ENCODE assay signal across 13 cellular contexts in genomic region chr17:74274703-74275340, GRCh38. TPM values are rescaled to one million over a fixed set of nuclear protein-coding genes. Genes with fewer than 3 reads are reported as not detected.
DNase-seq lines count a peak whose midpoint lies in the region; ATAC-seq, FAIRE-seq and TF ChIP-seq lines count a peak whose summit lies in the region.
"Had no signal": no experiment of that assay in that cellular context is flagged by ENCODE, and none has a peak within 500 bp of the region (broad histone marks: within the 10 kb centered on the region; RNA-seq: fewer than 3 reads in every experiment).

No MANE protein-coding gene starts in this region.

- POLR2A ChIA-PET in A549 (lab: Yijun Ruan, JAX) = interaction anchor here (0.7 kb wide), 1 partner anchor 22 kb away, joined by 4 read pairs; no protein-coding TSS in a partner anchor

- TF ChIP-seq EP300 in A549 (IDR thresholded peaks at IDR 0.05) = no peak

- H3K4me1 Mint-ChIP-seq in central memory CD8-positive, alpha-beta T cell = peaks cover 37% of the 10 kb centered on the region

- TF ChIP-seq POLR2A in A549 (IDR thresholded peaks at IDR 0.05; ENCODE audit: low read length) (no peak), lower leg skin (IDR thresholded peaks at IDR 0.05) (no peak)

- DNase-seq in A549 (ENCODE audit: low read depth in 1 of 2, low spot score in 1 of 2) = no peak
- peak; percentile 52 for DNase-seq in DMS53 treated with DMSO at 0.1 percent for 48 hours (lab: John Stamatoyannopoulos, UW; ENCODE audit: unreplicated experiment)
- peak; percentile 45 for DNase-seq in NCI-H345 (lab: John Stamatoyannopoulos, UW)
- DNase-seq in central memory CD8-positive, alpha-beta T cell (ENCODE audit: low spot score in 2 of 2) = no peak
- DNase-seq in BE2C = no peak
- no peak for DNase-seq in NCI-H226
- DNase-seq in lower leg skin (ENCODE audit: low spot score in 2 of 2) = no peak
- DNase-seq in NCI-H2081 treated with DMSO at 0.1 percent for 48 hours (lab: John Stamatoyannopoulos, UW) = no peak
- DNase-seq: activated CD4-positive, CD25-positive, alpha-beta regulatory T cell treated with anti-CD3 and anti-CD28 coated beads, Interleukin-2, amount 50 U/mL, for 72 hours; midbrain; PC-9 had no signal

- H3K27ac Mint-ChIP-seq in central memory CD8-positive, alpha-beta T cell (ENCODE audit: low read depth) = peak overlapping the region; percentile 86

- H3K9me3 Mint-ChIP-seq in central memory CD8-positive, alpha-beta T cell = no peaks in the 10 kb centered on the region

- no peak overlapping the region for H3K27ac ChIP-seq in A549
- H3K27ac ChIP-seq: PC-9, right lobe of liver had no signal

- ATAC-seq in A549 = peak; percentile 3 to 9; a peak in 2 of 6 replicates
- ATAC-seq in central memory CD8-positive, alpha-beta T cell (replicated peaks; ENCODE audit: extremely low read depth, poor library complexity, severe bottlenecking) = peak; percentile 29

- H3K27me3 ChIP-seq in BE2C = 0 out of 2 replicates have a peak, but pooled peaks cover 5% of the 10 kb centered on the region
- H3K27me3 ChIP-seq: right lobe of liver had no signal

- peaks cover 11% of the 10 kb centered on the region for H3K36me3 Mint-ChIP-seq in central memory CD8-positive, alpha-beta T cell (ENCODE audit: insufficient read depth)

- no peak overlapping the region for H3K4me3 ChIP-seq in A549
- no peak overlapping the region for H3K4me3 ChIP-seq in BE2C (ENCODE audit: low read depth, low read length)
- no peak overlapping the region for H3K4me3 ChIP-seq in lower leg skin (ENCODE audit: low read depth, poor library complexity, severe bottlenecking)
- H3K4me3 ChIP-seq: PC-9, right lobe of liver had no signal

- H3K4me1 ChIP-seq in A549 (no peaks in the 10 kb centered on the region), BE2C (no peaks in the 10 kb centered on the region)
- H3K4me1 ChIP-seq: right lobe of liver had no signal

- H3K9me3 ChIP-seq in A549 (no peaks in the 10 kb centered on the region), BE2C (no peaks in the 10 kb centered on the region)
- H3K9me3 ChIP-seq: right lobe of liver had no signal

- TF ChIP-seq RAD21 in A549 (conservative IDR thresholded peaks at IDR 0.05 in 1 of 2, IDR thresholded peaks at IDR 0.05 in 1 of 2) = no peak

- intact Hi-C loops in lower leg skin (cut with DNase I; ENCODE audit: low total_unique reads) = no loop called here

- H3K27me3 Mint-ChIP-seq in central memory CD8-positive, alpha-beta T cell = peaks cover 13% of the 10 kb centered on the region

- 57% methylated on average over 15 of the region's 15 CpGs for WGBS in A549 (ENCODE audit: missing lambda C conversion rate)
- 51 to 52% methylated on average over 15 of the region's 15 CpGs for WGBS in lower leg skin, 2 donors

- TF ChIP-seq CTCF in A549 (IDR thresholded peaks at IDR 0.05) = no peak
- no peak for TF ChIP-seq CTCF in BE2C (IDR thresholded peaks at IDR 0.05; ENCODE audit: low read depth, low read length)
- no peak for TF ChIP-seq CTCF in lower leg skin (IDR thresholded peaks at IDR 0.05)

- no peaks in the 10 kb centered on the region for H3K36me3 ChIP-seq in BE2C
- H3K36me3 ChIP-seq: right lobe of liver had no signal

- no peak overlapping the region for H3K4me2 ChIP-seq in A549
- H3K4me2 ChIP-seq: PC-9 had no signal

- no peak for FAIRE-seq in A549 (lab: Jason Lieb, UNC)
- FAIRE-seq: endometrium had no signal

- CTCF ChIA-PET in A549 (lab: Yijun Ruan, JAX) = interaction anchor here (1.0 to 2.2 kb wide), 6 partner anchors 10 to 183 kb away, joined by 3 to 5 read pairs (median 4); no protein-coding TSS in a partner anchor

- H3K4me3 Mint-ChIP-seq in central memory CD8-positive, alpha-beta T cell = peak overlapping the region; percentile 77

TF ChIP-seq in A549, 52 proteins besides CTCF, POLR2A, EP300 and RAD21:
- TF ChIP-seq, protein P1, sequence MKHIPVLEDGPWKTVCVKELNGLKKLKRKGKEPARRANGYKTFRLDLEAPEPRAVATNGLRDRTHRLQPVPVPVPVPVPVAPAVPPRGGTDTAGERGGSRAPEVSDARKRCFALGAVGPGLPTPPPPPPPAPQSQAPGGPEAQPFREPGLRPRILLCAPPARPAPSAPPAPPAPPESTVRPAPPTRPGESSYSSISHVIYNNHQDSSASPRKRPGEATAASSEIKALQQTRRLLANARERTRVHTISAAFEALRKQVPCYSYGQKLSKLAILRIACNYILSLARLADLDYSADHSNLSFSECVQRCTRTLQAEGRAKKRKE (CRISPR knock-in tag; IDR thresholded peaks at IDR 0.05; ENCODE audit: low read depth) = no peak
- TF ChIP-seq CHD2 (IDR thresholded peaks at IDR 0.05; ENCODE audit: low read length, partially characterized antibody) (no peak), CHD4 (IDR thresholded peaks at IDR 0.05; ENCODE audit: borderline replicate concordance) (no peak), HEYL (CRISPR knock-in tag; IDR thresholded peaks at IDR 0.05) (no peak), JUN (IDR thresholded peaks at IDR 0.05) (no peak), HOXA7 (CRISPR knock-in tag; IDR thresholded peaks at IDR 0.05) (no peak), CEBPB (IDR thresholded peaks at IDR 0.05) (no peak), GATA3 (IDR thresholded peaks at IDR 0.05; ENCODE audit: borderline replicate concordance) (no peak), MYC (IDR thresholded peaks at IDR 0.05; ENCODE audit: borderline replicate concordance, low read length) (no peak), BHLHE40 (IDR thresholded peaks at IDR 0.05; ENCODE audit: low read depth, low read length) (no peak)
- TF ChIP-seq, protein P2, sequence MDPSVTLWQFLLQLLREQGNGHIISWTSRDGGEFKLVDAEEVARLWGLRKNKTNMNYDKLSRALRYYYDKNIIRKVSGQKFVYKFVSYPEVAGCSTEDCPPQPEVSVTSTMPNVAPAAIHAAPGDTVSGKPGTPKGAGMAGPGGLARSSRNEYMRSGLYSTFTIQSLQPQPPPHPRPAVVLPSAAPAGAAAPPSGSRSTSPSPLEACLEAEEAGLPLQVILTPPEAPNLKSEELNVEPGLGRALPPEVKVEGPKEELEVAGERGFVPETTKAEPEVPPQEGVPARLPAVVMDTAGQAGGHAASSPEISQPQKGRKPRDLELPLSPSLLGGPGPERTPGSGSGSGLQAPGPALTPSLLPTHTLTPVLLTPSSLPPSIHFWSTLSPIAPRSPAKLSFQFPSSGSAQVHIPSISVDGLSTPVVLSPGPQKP (IDR thresholded peaks at IDR 0.05; ENCODE audit: low read depth, low read length) = no peak
TF ChIP-seq in A549: peak in this region for 0.

RNA-seq across cellular contexts. Expression of gene DNAI2, which starts 0.8 kb away (rescaled TPM):
- polyA plus RNA-seq in A549 (2011; rRNA removed) = not detected in 2 replicates
- polyA plus RNA-seq in A549 (2012; cell fraction: cytosol; rRNA removed) = not detected in 2 replicates
- polyA plus RNA-seq in A549 (2012; cell fraction: nucleus; rRNA removed) = not detected in 2 replicates
- not detected in 3 replicates for polyA plus RNA-seq in A549 (2017; fragmentation: RNase III; extraction: RNeasy Plus Mini Kit Qiagen cat#74134 plus additional on column Dnase treatment)
- polyA minus RNA-seq in A549 (2011; rRNA and poly(A)+ RNA removed) = not detected in 2 replicates
- polyA plus RNA-seq in BE2C (2012; ENCODE audit: insufficient read depth, insufficient read length, low read depth) = not detected
- total RNA-seq in lower leg skin = under 1 TPM in 1 of 4 donors, not detected in 3; 0.57 TPM
- total RNA-seq: PC-9, right lobe of liver had no signal

RNA-seq across cellular contexts. Expression of gene KIF19, which starts 51.2 kb away (rescaled TPM):
- not detected in 2 replicates for polyA plus RNA-seq in A549 (2011; rRNA removed)
- 0.01 TPM in 1 of 2 replicates, not detected in the other for polyA plus RNA-seq in A549 (2012; cell fraction: cytosol; rRNA removed)
- polyA plus RNA-seq in A549 (2012; cell fraction: nucleus; rRNA removed) = 0.01 TPM in 1 of 2 replicates, not detected in the other
- not detected in 3 replicates for polyA plus RNA-seq in A549 (2017; fragmentation: RNase III; extraction: RNeasy Plus Mini Kit Qiagen cat#74134 plus additional on column Dnase treatment)
- not detected in 2 replicates for polyA minus RNA-seq in A549 (2011; rRNA and poly(A)+ RNA removed)
- polyA plus RNA-seq in BE2C (2012; ENCODE audit: insufficient read depth, insufficient read length, low read depth) = 0.54 TPM
- under 1 TPM in 3 of 4 donors, not detected in 1; 0.65 to 0.91 (median 0.68) TPM for total RNA-seq in lower leg skin
- total RNA-seq: PC-9 had no signal

Comparison
In these comparisons a context has a peak if more than half of its experiments do, and no peak if none do; other contexts are left out.
1. DNase-seq: peak in DMS53 treated with DMSO at 0.1 percent for 48 hours (single experiment) and NCI-H345 (single experiment); none in A549 (0 of 2), central memory CD8-positive, alpha-beta T cell (0 of 2), BE2C (single experiment), NCI-H226 (single experiment), lower leg skin (0 of 2) and NCI-H2081 treated with DMSO at 0.1 percent for 48 hours (single experiment).